In the genomic region with DNA sequence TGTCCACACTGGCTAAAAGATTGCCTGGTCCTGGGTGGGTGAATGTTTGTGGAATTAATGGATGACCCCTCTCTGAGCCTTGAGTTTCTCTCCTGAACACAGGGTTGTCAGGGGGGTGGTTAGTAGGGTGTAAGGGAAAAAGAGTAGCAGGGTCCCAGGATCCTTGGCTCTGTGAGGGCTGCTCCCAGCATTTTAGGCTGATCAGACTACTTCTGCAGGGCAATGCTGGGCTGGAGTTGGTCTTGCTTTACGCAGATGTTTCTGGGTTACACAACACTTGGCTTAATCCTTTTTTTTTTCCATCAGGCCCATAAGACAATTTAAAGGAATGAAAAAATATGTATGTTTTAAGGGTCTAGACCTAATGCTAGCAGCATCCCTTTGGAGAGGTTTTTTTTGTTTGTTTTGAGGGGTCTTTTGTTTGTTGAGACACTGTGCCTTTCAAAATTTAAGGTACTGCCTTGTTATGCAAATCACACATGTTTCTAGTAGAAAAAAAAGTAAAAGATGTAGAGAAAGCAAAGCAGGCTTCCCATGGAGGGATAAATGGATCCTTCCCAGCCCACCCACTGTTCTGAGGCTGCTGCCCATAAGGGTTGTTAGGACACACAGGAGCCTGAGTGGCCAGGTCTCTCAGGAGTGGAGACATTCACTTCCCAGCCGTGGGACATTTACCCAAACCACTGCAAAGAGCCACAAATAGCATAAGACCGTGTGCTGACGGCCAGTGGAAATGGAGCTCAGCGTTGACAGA, we compare ENCODE assay signal across 2 cellular contexts.
TF ChIP-seq lines count a peak whose summit lies in the region.

No MANE protein-coding gene starts in this region.

TF ChIP-seq in GM23338, 12 proteins besides CTCF, POLR2A, EP300 and RAD21 (continues in another document):
- TF ChIP-seq, protein P1, sequence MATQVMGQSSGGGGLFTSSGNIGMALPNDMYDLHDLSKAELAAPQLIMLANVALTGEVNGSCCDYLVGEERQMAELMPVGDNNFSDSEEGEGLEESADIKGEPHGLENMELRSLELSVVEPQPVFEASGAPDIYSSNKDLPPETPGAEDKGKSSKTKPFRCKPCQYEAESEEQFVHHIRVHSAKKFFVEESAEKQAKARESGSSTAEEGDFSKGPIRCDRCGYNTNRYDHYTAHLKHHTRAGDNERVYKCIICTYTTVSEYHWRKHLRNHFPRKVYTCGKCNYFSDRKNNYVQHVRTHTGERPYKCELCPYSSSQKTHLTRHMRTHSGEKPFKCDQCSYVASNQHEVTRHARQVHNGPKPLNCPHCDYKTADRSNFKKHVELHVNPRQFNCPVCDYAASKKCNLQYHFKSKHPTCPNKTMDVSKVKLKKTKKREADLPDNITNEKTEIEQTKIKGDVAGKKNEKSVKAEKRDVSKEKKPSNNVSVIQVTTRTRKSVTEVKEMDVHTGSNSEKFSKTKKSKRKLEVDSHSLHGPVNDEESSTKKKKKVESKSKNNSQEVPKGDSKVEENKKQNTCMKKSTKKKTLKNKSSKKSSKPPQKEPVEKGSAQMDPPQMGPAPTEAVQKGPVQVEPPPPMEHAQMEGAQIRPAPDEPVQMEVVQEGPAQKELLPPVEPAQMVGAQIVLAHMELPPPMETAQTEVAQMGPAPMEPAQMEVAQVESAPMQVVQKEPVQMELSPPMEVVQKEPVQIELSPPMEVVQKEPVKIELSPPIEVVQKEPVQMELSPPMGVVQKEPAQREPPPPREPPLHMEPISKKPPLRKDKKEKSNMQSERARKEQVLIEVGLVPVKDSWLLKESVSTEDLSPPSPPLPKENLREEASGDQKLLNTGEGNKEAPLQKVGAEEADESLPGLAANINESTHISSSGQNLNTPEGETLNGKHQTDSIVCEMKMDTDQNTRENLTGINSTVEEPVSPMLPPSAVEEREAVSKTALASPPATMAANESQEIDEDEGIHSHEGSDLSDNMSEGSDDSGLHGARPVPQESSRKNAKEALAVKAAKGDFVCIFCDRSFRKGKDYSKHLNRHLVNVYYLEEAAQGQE (IDR thresholded peaks at IDR 0.05; ENCODE audit: unreplicated experiment) = no peak
- no peak for TF ChIP-seq POLR2AphosphoS5 (IDR thresholded peaks at IDR 0.05; ENCODE audit: low read depth)
- TF ChIP-seq, protein P2, sequence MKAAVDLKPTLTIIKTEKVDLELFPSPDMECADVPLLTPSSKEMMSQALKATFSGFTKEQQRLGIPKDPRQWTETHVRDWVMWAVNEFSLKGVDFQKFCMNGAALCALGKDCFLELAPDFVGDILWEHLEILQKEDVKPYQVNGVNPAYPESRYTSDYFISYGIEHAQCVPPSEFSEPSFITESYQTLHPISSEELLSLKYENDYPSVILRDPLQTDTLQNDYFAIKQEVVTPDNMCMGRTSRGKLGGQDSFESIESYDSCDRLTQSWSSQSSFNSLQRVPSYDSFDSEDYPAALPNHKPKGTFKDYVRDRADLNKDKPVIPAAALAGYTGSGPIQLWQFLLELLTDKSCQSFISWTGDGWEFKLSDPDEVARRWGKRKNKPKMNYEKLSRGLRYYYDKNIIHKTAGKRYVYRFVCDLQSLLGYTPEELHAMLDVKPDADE (IDR thresholded peaks at IDR 0.05) = no peak
- TF ChIP-seq, protein P3, sequence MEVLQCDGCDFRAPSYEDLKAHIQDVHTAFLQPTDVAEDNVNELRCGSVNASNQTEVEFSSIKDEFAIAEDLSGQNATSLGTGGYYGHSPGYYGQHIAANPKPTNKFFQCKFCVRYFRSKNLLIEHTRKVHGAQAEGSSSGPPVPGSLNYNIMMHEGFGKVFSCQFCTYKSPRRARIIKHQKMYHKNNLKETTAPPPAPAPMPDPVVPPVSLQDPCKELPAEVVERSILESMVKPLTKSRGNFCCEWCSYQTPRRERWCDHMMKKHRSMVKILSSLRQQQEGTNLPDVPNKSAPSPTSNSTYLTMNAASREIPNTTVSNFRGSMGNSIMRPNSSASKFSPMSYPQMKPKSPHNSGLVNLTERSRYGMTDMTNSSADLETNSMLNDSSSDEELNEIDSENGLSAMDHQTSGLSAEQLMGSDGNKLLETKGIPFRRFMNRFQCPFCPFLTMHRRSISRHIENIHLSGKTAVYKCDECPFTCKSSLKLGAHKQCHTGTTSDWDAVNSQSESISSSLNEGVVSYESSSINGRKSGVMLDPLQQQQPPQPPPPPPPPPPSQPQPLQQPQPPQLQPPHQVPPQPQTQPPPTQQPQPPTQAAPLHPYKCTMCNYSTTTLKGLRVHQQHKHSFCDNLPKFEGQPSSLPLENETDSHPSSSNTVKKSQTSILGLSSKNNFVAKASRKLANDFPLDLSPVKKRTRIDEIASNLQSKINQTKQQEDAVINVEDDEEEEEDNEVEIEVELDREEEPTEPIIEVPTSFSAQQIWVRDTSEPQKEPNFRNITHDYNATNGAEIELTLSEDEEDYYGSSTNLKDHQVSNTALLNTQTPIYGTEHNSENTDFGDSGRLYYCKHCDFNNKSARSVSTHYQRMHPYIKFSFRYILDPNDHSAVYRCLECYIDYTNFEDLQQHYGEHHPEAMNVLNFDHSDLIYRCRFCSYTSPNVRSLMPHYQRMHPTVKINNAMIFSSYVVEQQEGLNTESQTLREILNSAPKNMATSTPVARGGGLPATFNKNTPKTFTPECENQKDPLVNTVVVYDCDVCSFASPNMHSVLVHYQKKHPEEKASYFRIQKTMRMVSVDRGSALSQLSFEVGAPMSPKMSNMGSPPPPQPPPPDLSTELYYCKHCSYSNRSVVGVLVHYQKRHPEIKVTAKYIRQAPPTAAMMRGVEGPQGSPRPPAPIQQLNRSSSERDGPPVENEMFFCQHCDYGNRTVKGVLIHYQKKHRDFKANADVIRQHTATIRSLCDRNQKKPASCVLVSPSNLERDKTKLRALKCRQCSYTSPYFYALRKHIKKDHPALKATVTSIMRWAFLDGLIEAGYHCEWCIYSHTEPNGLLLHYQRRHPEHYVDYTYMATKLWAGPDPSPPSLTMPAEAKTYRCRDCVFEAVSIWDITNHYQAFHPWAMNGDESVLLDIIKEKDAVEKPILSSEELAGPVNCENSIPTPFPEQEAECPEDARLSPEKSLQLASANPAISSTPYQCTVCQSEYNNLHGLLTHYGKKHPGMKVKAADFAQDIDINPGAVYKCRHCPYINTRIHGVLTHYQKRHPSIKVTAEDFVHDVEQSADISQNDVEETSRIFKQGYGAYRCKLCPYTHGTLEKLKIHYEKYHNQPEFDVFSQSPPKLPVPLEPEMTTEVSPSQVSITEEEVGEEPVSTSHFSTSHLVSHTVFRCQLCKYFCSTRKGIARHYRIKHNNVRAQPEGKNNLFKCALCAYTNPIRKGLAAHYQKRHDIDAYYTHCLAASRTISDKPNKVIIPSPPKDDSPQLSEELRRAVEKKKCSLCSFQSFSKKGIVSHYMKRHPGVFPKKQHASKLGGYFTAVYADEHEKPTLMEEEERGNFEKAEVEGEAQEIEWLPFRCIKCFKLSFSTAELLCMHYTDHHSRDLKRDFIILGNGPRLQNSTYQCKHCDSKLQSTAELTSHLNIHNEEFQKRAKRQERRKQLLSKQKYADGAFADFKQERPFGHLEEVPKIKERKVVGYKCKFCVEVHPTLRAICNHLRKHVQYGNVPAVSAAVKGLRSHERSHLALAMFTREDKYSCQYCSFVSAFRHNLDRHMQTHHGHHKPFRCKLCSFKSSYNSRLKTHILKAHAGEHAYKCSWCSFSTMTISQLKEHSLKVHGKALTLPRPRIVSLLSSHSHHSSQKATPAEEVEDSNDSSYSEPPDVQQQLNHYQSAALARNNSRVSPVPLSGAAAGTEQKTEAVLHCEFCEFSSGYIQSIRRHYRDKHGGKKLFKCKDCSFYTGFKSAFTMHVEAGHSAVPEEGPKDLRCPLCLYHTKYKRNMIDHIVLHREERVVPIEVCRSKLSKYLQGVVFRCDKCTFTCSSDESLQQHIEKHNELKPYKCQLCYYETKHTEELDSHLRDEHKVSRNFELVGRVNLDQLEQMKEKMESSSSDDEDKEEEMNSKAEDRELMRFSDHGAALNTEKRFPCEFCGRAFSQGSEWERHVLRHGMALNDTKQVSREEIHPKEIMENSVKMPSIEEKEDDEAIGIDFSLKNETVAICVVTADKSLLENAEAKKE (CRISPR knock-in tag; IDR thresholded peaks at IDR 0.05) = no peak
- no peak for TF ChIP-seq EZH2phosphoT487 (IDR thresholded peaks at IDR 0.05; ENCODE audit: unreplicated experiment)
- no peak for TF ChIP-seq NANOG (IDR thresholded peaks at IDR 0.05; ENCODE audit: borderline replicate concordance)
- TF ChIP-seq JUNB (IDR thresholded peaks at IDR 0.05; ENCODE audit: unreplicated experiment) = no peak
- TF ChIP-seq ZNF331 (CRISPR knock-in tag; IDR thresholded peaks at IDR 0.05; ENCODE audit: low read depth) = no peak

TF ChIP-seq in WTC11, 78 proteins besides CTCF, POLR2A, EP300 and RAD21 (continued from another document):
- no peak for TF ChIP-seq PRRX2 (CRISPR knock-in tag; IDR thresholded peaks at IDR 0.05)
- TF ChIP-seq FOXP1 (CRISPR knock-in tag; IDR thresholded peaks at IDR 0.05; ENCODE audit: borderline replicate concordance) = no peak
- TF ChIP-seq RELA (CRISPR knock-in tag; IDR thresholded peaks at IDR 0.05; ENCODE audit: borderline replicate concordance) = no peak
- TF ChIP-seq, protein P4, sequence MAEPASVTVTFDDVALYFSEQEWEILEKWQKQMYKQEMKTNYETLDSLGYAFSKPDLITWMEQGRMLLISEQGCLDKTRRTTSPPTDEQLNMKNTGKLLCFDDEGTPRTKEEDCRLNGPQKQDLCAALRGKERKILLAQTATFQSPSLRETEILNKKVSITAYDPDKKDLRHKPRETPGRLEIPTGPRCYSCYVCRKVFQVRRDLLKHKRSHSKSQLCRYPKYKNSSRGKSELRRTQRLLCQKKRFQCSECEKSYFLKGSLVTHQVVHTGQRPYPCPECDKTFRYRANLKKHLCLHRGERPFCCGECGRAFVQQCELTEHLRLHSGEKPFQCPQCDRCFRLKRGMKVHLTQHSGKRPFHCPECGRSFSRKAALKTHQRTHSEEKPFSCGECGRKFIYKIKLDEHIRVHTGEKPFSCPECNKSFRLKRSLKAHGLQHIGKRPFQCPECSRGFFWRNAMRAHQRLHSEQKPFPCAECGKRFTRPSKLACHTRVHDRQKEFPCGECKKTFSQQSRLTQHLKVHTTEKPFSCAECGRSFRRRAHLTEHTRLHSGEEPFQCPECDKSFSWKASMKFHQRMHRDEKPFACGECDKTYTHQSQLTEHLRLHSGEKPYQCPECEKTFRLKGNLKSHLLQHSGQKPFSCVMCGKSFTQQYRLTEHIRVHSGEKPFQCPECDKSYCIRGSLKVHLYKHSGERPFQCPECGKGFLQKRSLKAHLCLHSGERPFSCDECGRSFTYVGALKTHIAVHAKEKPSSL (CRISPR knock-in tag; conservative IDR thresholded peaks at IDR 0.05) = no peak
- TF ChIP-seq GRHL2 (CRISPR knock-in tag; IDR thresholded peaks at IDR 0.05; ENCODE audit: insufficient replicate concordance, severe bottlenecking) = no peak
- no peak for TF ChIP-seq ETV6 (CRISPR knock-in tag; IDR thresholded peaks at IDR 0.05)
- TF ChIP-seq ZNF671 (CRISPR knock-in tag; IDR thresholded peaks at IDR 0.05) = no peak
- TF ChIP-seq FOXK1 (CRISPR knock-in tag; IDR thresholded peaks at IDR 0.05) = no peak
- TF ChIP-seq, protein P5, sequence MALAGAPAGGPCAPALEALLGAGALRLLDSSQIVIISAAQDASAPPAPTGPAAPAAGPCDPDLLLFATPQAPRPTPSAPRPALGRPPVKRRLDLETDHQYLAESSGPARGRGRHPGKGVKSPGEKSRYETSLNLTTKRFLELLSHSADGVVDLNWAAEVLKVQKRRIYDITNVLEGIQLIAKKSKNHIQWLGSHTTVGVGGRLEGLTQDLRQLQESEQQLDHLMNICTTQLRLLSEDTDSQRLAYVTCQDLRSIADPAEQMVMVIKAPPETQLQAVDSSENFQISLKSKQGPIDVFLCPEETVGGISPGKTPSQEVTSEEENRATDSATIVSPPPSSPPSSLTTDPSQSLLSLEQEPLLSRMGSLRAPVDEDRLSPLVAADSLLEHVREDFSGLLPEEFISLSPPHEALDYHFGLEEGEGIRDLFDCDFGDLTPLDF (CRISPR knock-in tag; IDR thresholded peaks at IDR 0.05) = no peak
- TF ChIP-seq NFYB (CRISPR knock-in tag; conservative IDR thresholded peaks at IDR 0.05; ENCODE audit: low read depth) = no peak
- no peak for TF ChIP-seq NR2C2 (CRISPR knock-in tag; IDR thresholded peaks at IDR 0.05)
- TF ChIP-seq SOX15 (CRISPR knock-in tag; IDR thresholded peaks at IDR 0.05) = no peak
- TF ChIP-seq HMGA2 (CRISPR knock-in tag; IDR thresholded peaks at IDR 0.05) = no peak
